ENCODE assay signal across 1 cellular context in the genomic region with DNA sequence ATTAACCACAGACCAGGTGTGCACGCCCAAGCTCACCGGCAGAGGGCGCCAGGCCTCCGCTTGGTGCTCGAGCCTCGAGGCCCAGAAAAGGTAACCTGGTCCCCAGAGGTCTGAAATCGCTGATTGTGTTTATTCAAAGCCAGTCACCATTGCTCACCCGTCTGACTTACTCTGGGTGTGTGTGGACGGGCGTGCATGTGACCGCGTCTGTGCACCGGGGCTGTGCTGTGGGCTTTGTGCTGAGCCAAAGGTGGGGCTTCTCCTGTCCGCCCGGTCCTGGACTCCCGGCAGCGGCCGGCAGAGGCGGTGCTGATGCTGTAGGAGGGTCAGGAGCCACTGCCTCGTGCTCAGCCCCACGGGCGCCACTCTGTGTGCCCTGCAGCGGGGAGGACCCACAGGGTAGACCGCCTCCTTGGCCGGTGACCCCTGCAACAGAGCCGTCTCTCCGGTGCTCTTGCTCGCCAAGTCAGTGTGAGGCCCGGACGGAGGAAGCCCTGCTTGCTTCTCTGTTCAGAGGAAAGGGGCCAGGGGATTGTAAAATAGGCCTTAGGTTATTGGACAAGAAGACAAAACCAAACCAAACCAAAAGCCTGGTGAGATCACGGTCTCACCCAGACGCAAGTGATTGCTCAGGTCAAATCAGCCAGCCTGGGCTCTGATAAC.
TF ChIP-seq lines count a peak whose summit lies in the region.

No MANE protein-coding gene starts in this region.

TF ChIP-seq in SK-N-SH treated with all-trans-retinoic acid at 6 μM for 48 hours, 23 proteins besides CTCF, POLR2A, EP300 and RAD21 (continued from another document):
- TF ChIP-seq, protein P1, sequence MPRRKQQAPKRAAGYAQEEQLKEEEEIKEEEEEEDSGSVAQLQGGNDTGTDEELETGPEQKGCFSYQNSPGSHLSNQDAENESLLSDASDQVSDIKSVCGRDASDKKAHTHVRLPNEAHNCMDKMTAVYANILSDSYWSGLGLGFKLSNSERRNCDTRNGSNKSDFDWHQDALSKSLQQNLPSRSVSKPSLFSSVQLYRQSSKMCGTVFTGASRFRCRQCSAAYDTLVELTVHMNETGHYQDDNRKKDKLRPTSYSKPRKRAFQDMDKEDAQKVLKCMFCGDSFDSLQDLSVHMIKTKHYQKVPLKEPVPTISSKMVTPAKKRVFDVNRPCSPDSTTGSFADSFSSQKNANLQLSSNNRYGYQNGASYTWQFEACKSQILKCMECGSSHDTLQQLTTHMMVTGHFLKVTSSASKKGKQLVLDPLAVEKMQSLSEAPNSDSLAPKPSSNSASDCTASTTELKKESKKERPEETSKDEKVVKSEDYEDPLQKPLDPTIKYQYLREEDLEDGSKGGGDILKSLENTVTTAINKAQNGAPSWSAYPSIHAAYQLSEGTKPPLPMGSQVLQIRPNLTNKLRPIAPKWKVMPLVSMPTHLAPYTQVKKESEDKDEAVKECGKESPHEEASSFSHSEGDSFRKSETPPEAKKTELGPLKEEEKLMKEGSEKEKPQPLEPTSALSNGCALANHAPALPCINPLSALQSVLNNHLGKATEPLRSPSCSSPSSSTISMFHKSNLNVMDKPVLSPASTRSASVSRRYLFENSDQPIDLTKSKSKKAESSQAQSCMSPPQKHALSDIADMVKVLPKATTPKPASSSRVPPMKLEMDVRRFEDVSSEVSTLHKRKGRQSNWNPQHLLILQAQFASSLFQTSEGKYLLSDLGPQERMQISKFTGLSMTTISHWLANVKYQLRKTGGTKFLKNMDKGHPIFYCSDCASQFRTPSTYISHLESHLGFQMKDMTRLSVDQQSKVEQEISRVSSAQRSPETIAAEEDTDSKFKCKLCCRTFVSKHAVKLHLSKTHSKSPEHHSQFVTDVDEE (CRISPR knock-in tag; IDR thresholded peaks at IDR 0.05), result no peak
- no peak for TF ChIP-seq OSR1 (CRISPR knock-in tag; IDR thresholded peaks at IDR 0.05)
